ENCODE assay signal across 23 cellular contexts in genomic region chr18:35729971-35730668, GRCh38.
DNase-seq lines count a peak whose midpoint lies in the region; ATAC-seq and TF ChIP-seq lines count a peak whose summit lies in the region.
"Had no signal": no experiment of that assay in that cellular context is flagged by ENCODE, and none has a peak within 500 bp of the region (broad histone marks: within the 10 kb centered on the region; RNA-seq: fewer than 3 reads in every experiment).

No MANE protein-coding gene starts in this region.

- in situ Hi-C loops in Panc1 (cut with HindIII; ENCODE audit: low pct_unique_long_range_greater_than_20kb, low sequenced_read_pairs): no loop called here

- H3K9ac ChIP-seq in neural progenitor cell: no peak overlapping the region

- no peak for DNase-seq in Panc1 (ENCODE audit: low read depth, low spot score)
- no peak for DNase-seq in fibroblast of pulmonary artery (ENCODE audit: low read depth)
- no peak for DNase-seq in neural progenitor cell (ENCODE audit: low spot score)
- no peak for DNase-seq in T1000 (lab: John Stamatoyannopoulos, UW)
- DNase-seq in KG1 (lab: John Stamatoyannopoulos, UW): no peak
- DNase-seq: activated naive CD4-positive, alpha-beta T cell treated with anti-CD3 and anti-CD28 coated beads, Interleukin-2, amount 50 U/mL, for 16 hours; activated T-cell treated with anti-CD3 and anti-CD28 coated beads, Interleukin-2, amount 50 U/mL, for 48 hours; C1 segment of cervical spinal cord; central memory CD4-positive, alpha-beta T cell; dorsolateral prefrontal cortex; EL; Karpas-422; NCI-H1092; NCI-H187 treated with DMSO at 0.1 percent for 48 hours; stomach; transverse colon had no signal

- H3K27me3 ChIP-seq in ACC112 (ENCODE audit: insufficient read depth, low read length) (peaks cover 6% of the 10 kb centered on the region), Panc1 (ENCODE audit: control insufficient read depth, insufficient read depth, low read length) (no peaks in the 10 kb centered on the region), neural progenitor cell (no peaks in the 10 kb centered on the region)
- H3K27me3 ChIP-seq: dorsolateral prefrontal cortex, gastroesophageal sphincter, right atrium auricular region, stomach, transverse colon had no signal

- H3K27ac ChIP-seq in ACC112 (ENCODE audit: low read depth, low read length) (no peak overlapping the region), Panc1 (ENCODE audit: low read length) (0 out of 2 replicates have a peak overlapping the region, but pooled peaks have one; percentile 8), neural progenitor cell (no peak overlapping the region)
- H3K27ac ChIP-seq: dorsolateral prefrontal cortex, gastroesophageal sphincter, stomach, transverse colon had no signal

- H3K4me1 Mint-ChIP-seq in neural progenitor cell: no peaks in the 10 kb centered on the region

- H3F3A ChIP-seq in neural progenitor cell (ENCODE audit: low read depth): no peaks in the 10 kb centered on the region

- BruUV-seq in Panc1 (replicated peaks; lab: Mats Ljungman, UMichigan): no TSS peak

- intact Hi-C loops in Panc1 (cut with micrococcal nuclease; ENCODE audit: unreplicated experiment): no loop called here

- no peak overlapping the region for H3K4me3 Mint-ChIP-seq in neural progenitor cell

- H3K4me3 ChIP-seq in ACC112 (ENCODE audit: low read depth, low read length): peak overlapping the region; percentile 74
- H3K4me3 ChIP-seq in Panc1 (ENCODE audit: low read depth in 2 of 2, low read length in 2 of 2): peak overlapping the region; percentile 24 to 46
- H3K4me3 ChIP-seq in fibroblast of pulmonary artery (replicated peaks; ENCODE audit: low read depth, low read length): peak overlapping the region; percentile 41
- H3K4me3 ChIP-seq in neural progenitor cell: no peak overlapping the region
- H3K4me3 ChIP-seq: gastroesophageal sphincter, lung, right atrium auricular region, stomach, transverse colon had no signal

- H3K27me3 Mint-ChIP-seq in neural progenitor cell (ENCODE audit: insufficient read depth, low read depth): no peaks in the 10 kb centered on the region

- H3K9me3 Mint-ChIP-seq in neural progenitor cell: no peaks in the 10 kb centered on the region

- H4K20me1 ChIP-seq in neural progenitor cell (ENCODE audit: low read depth): no peaks in the 10 kb centered on the region

- H3K36me3 ChIP-seq in ACC112 (ENCODE audit: insufficient read depth, low read length): no peaks in the 10 kb centered on the region
- H3K36me3 ChIP-seq in Panc1 (ENCODE audit: control insufficient read depth, insufficient read depth, low read length): no peaks in the 10 kb centered on the region
- no peaks in the 10 kb centered on the region for H3K36me3 ChIP-seq in neural progenitor cell
- H3K36me3 ChIP-seq: gastroesophageal sphincter, right atrium auricular region, stomach, transverse colon had no signal

- no peak overlapping the region for H3K4me2 ChIP-seq in neural progenitor cell

- H3K9me3 ChIP-seq in Panc1 (ENCODE audit: control insufficient read depth, insufficient read depth, low read depth, low read length) (no peaks in the 10 kb centered on the region), neural progenitor cell (ENCODE audit: low read depth) (no peaks in the 10 kb centered on the region)
- H3K9me3 ChIP-seq: gastroesophageal sphincter, transverse colon had no signal

- H3K79me2 ChIP-seq in ACC112 (ENCODE audit: control insufficient read depth, insufficient read depth, low read length, unreplicated experiment) (no peaks in the 10 kb centered on the region), neural progenitor cell (ENCODE audit: low read depth) (no peaks in the 10 kb centered on the region)

- POLR2A ChIA-PET in Panc1 (lab: Charles Lee): no interaction called here

- H3K4me1 ChIP-seq in ACC112 (ENCODE audit: control insufficient read depth, insufficient read depth, low read length, unreplicated experiment) (no peaks in the 10 kb centered on the region), Panc1 (ENCODE audit: control insufficient read depth, insufficient read depth, low read length) (no peaks in the 10 kb centered on the region), neural progenitor cell (no peaks in the 10 kb centered on the region)
- H3K4me1 ChIP-seq: gastroesophageal sphincter, stomach, transverse colon had no signal

- ATAC-seq in Panc1 (no peak), esophagus mucosa (no peak), HG03280 (IDR thresholded peaks at IDR 0.05; ENCODE audit: unreplicated experiment) (no peak)
- ATAC-seq: activated CD4-positive, CD25-positive, alpha-beta regulatory T cell treated with anti-CD3 and anti-CD28 coated beads, Interleukin-2, amount 50 U/mL, for 24 hours; gastroesophageal sphincter had no signal

- no peak for TF ChIP-seq CTCF in Panc1 (IDR thresholded peaks at IDR 0.05)
- no peak for TF ChIP-seq CTCF in fibroblast of pulmonary artery (IDR thresholded peaks at IDR 0.05; ENCODE audit: low read length, missing control alignments)
- TF ChIP-seq CTCF in neural progenitor cell (IDR thresholded peaks at IDR 0.05): no peak

- no peak overlapping the region for H3K27ac Mint-ChIP-seq in neural progenitor cell

- H2AFZ ChIP-seq in ACC112 (ENCODE audit: low read length, unreplicated experiment) (peak overlapping the region; percentile 68), neural progenitor cell (replicated peaks) (peak overlapping the region; percentile 30)

- H3K36me3 Mint-ChIP-seq in neural progenitor cell: no peaks in the 10 kb centered on the region

- CTCF ChIA-PET in Panc1 (lab: Charles Lee): no interaction called here
